In genomic region chr19:5335593-5335992, GRCh38 we compare ENCODE assay signal across 1 cellular context.
TF ChIP-seq lines count a peak whose summit lies in the region.

No MANE protein-coding gene starts in this region.

TF ChIP-seq in WTC11, 78 proteins besides CTCF, POLR2A, EP300 and RAD21 (continued from another document):
- TF ChIP-seq KAT7 (CRISPR knock-in tag; IDR thresholded peaks at IDR 0.05; ENCODE audit: borderline replicate concordance) = no peak
- no peak for TF ChIP-seq ZMAT4 (CRISPR knock-in tag; IDR thresholded peaks at IDR 0.05)
- TF ChIP-seq IRF2 (CRISPR knock-in tag; IDR thresholded peaks at IDR 0.05; ENCODE audit: borderline replicate concordance, low read depth) = no peak
- TF ChIP-seq SP1 (CRISPR knock-in tag; conservative IDR thresholded peaks at IDR 0.05) = no peak
- no peak for TF ChIP-seq ZNF416 (CRISPR knock-in tag; IDR thresholded peaks at IDR 0.05)
